26 cellular contexts compared by ENCODE assay signal in the genomic region with DNA sequence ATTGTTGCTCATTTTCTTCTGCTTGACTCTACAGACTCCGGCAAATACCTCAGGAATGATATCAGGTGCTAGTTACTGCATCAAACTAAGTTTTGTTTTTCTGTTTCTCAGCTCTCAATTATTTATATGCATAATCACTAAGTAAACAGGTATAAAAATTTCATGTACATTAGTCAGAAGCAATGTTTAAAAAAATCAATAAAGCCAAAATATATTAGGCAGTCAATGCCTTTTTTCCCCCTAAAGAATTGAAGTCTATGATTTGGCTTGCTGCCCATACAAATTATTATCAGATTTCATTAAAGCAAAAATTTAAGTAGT. TPM values are rescaled to one million over a fixed set of nuclear protein-coding genes. Genes with fewer than 3 reads are reported as not detected.
DNase-seq lines count a peak whose midpoint lies in the region; ATAC-seq, FAIRE-seq and TF ChIP-seq lines count a peak whose summit lies in the region.
"Had no signal": no experiment of that assay in that cellular context is flagged by ENCODE, and none has a peak within 500 bp of the region (broad histone marks: within the 10 kb centered on the region; RNA-seq: fewer than 3 reads in every experiment).

No MANE protein-coding gene starts in this region.

- no peak for TF ChIP-seq CTCF in A673 (conservative IDR thresholded peaks at IDR 0.05; ENCODE audit: low read depth, low read length)
- no peak for TF ChIP-seq CTCF in kidney epithelial cell (IDR thresholded peaks at IDR 0.05; ENCODE audit: insufficient read depth, low read length, poor library complexity, severe bottlenecking)
- TF ChIP-seq CTCF in pancreas (IDR thresholded peaks at IDR 0.05) = no peak
- TF ChIP-seq CTCF in GM20000 (IDR thresholded peaks at IDR 0.05; ENCODE audit: extremely low read depth, missing control alignments) = no peak

- ATAC-seq in pancreas = peak; percentile 35 to 47 (median 43)
- no peak for ATAC-seq in stimulated activated naive CD8-positive, alpha-beta T cell treated with anti-CD3 and anti-CD28 coated beads, Interleukin-15, Interleukin-2, amounts not matched to agents 100 U/mL and 50 U/mL, for 24 hours
- ATAC-seq: SK-N-SH treated with all-trans-retinoic acid at 6 μM for 48 hours had no signal

- no peaks in the 10 kb centered on the region for H3K27me3 ChIP-seq in A673 (replicated peaks; ENCODE audit: insufficient read depth, low read depth, low read length, poor library complexity)
- H3K27me3 ChIP-seq in kidney epithelial cell (ENCODE audit: control insufficient read depth, insufficient read depth, low read length) = no peaks in the 10 kb centered on the region
- no peaks in the 10 kb centered on the region for H3K27me3 ChIP-seq in pancreas

- CTCF ChIA-PET in A673 (lab: Charles Lee) = interaction anchor here (0.8 to 1.0 kb wide), 2 partner anchors 22 to 102 kb away, joined by 6 to 8 read pairs; no protein-coding TSS in a partner anchor

- H3K4me3 ChIP-seq in A673 (ENCODE audit: low read depth, low read length, poor library complexity, severe bottlenecking) (no peak overlapping the region), kidney epithelial cell (ENCODE audit: low read depth, low read length) (peak overlapping the region; percentile 15), pancreas (peak overlapping the region in 1 of 4 donors; percentile 2)
- H3K4me3 ChIP-seq: GM23248 had no signal

- H3K9me3 ChIP-seq in A673 (ENCODE audit: low read depth, low read length, poor library complexity, severe bottlenecking) = no peaks in the 10 kb centered on the region
- no peaks in the 10 kb centered on the region for H3K9me3 ChIP-seq in pancreas

- peaks cover 46% of the 10 kb centered on the region for H3K4me1 ChIP-seq in A673 (ENCODE audit: insufficient read depth, low read length, poor library complexity, severe bottlenecking)
- no peaks in the 10 kb centered on the region for H3K4me1 ChIP-seq in pancreas

- DNase-seq in A673 (ENCODE audit: low spot score) (no peak), RCC 7860 (ENCODE audit: low spot score) (peak; percentile 22), kidney epithelial cell (ENCODE audit: low read depth) (no peak), pancreas (no peak), GM20000 (ENCODE audit: low spot score) (no peak), NCI-H1436 treated with DMSO at 0.1 percent for 48 hours (lab: John Stamatoyannopoulos, UW) (no peak), GM19238 (ENCODE audit: insufficient read length, low spot score) (no peak)
- DNase-seq in stimulated activated naive CD8-positive, alpha-beta T cell treated with anti-CD3 and anti-CD28 coated beads, Interleukin-15, Interleukin-2, amounts not matched to agents 100 U/mL and 50 U/mL, for 24 hours = no peak
- DNase-seq: 8988T; CD8-positive, alpha-beta memory T cell; DMS53; GDM1; GM23248; H9; KBM-7; NCI-H1092 treated with DMSO at 0.1 percent for 48 hours; NCI-H1694 treated with DMSO at 0.1 percent for 48 hours; NCI-H2081 treated with DMSO at 0.1 percent for 48 hours; NCI-H446; NCI-H526; RPMI8226; SIG-M5 had no signal

- H3K27ac ChIP-seq in A673 (ENCODE audit: low read depth, low read length, poor library complexity, severe bottlenecking) (peak overlapping the region; percentile 99), pancreas (peak overlapping the region in 3 of 4 donors; percentile 75 to 79 (median 78))
- H3K27ac ChIP-seq: C4-2B, GM23248, HL-60 had no signal

- peak; percentile 11 for FAIRE-seq in RCC 7860 (lab: Jason Lieb, UNC)
- no peak for FAIRE-seq in pancreas (lab: Jason Lieb, UNC)
- FAIRE-seq: D721Med had no signal

- H3K36me3 ChIP-seq in A673 (ENCODE audit: insufficient read depth, low read length, poor library complexity, severe bottlenecking) = no peaks in the 10 kb centered on the region
- H3K36me3 ChIP-seq in kidney epithelial cell (ENCODE audit: control insufficient read depth, insufficient read depth, low read length) = no peaks in the 10 kb centered on the region
- no peaks in the 10 kb centered on the region for H3K36me3 ChIP-seq in pancreas

- BruUV-seq in A673 (replicated peaks; lab: Mats Ljungman, UMichigan) = no TSS peak

- 54 to 57% methylated on average over 1 of the region's 1 CpG for WGBS in pancreas, 2 donors

- POLR2A ChIA-PET in A673 (lab: Charles Lee; ENCODE audit: low non-redundant PET) = interaction anchor here (0.6 kb wide), 1 partner anchor 61 kb away, joined by 19 read pairs; no protein-coding TSS in a partner anchor

- intact Hi-C loops in A673 (cut with micrococcal nuclease; ENCODE audit: unreplicated experiment) = loop anchor here (1.0 to 5.0 kb wide), 2 partner anchors 22 to 320 kb away; no protein-coding TSS in a partner anchor
- intact Hi-C loops in pancreas (cut with DNase I) = loop anchor here in 1 of 3 donors (10.0 kb wide), 1 partner anchor 97 kb away; no protein-coding TSS in a partner anchor

RNA-seq across cellular contexts. Expression of a gene that starts 20.6 kb away (rescaled TPM):
- total RNA-seq in A673 (2021) = 46.6 and 49.1 TPM in 2 replicates
- 26.1 and 42.3 TPM in 2 replicates for total RNA-seq in kidney epithelial cell
- 10 to 100 TPM in 5 of 6 donors, 1 to 10 TPM in 1; 9.4 to 17.4 (median 13.0) TPM for total RNA-seq in pancreas
- polyA plus RNA-seq in pancreas = 10 to 100 TPM in 1 of 2 donors, 1 to 10 TPM in 1; 7.4 to 11.2 TPM

RNA-seq across cellular contexts. Expression of a gene that starts 24.3 kb away (rescaled TPM):
- 45.1 and 54.9 TPM in 2 replicates for total RNA-seq in A673 (2021)
- 37.1 and 43.9 TPM in 2 replicates for total RNA-seq in kidney epithelial cell
- total RNA-seq in pancreas = 10 to 100 TPM; 20.6 to 40.4 (median 23.9) TPM
- polyA plus RNA-seq in pancreas = 10 to 100 TPM; 13.1 to 13.2 TPM
- total RNA-seq: CD8-positive, alpha-beta memory T cell; GM23248 had no signal
- polyA plus RNA-seq: CD8-positive, alpha-beta memory T cell; GM23248 had no signal
